1 cellular context compared by ENCODE assay signal in genomic region chr7:100087055-100087750, GRCh38.
A peak's percentile ranks its signal among the peaks of the same experiment; 100 is the strongest.
TF ChIP-seq lines count a peak whose summit lies in the region.

No MANE protein-coding gene starts in this region.

TF ChIP-seq in endothelial cell of umbilical vein, 7 proteins besides CTCF, POLR2A, EP300 and RAD21:
- TF ChIP-seq JUN (IDR thresholded peaks at IDR 0.05; ENCODE audit: borderline replicate concordance, insufficient read depth, insufficient read length, low read depth) (peak; percentile 98), MAX (IDR thresholded peaks at IDR 0.05; ENCODE audit: insufficient read depth, insufficient read length) (no peak), FOS (IDR thresholded peaks at IDR 0.05; ENCODE audit: borderline replicate concordance, insufficient read depth, low read length) (peak; percentile 90), POLR2AphosphoS5 (IDR thresholded peaks at IDR 0.05; ENCODE audit: insufficient read depth, low read depth, low read length) (peak; percentile 84), EZH2 (IDR thresholded peaks at IDR 0.05; ENCODE audit: borderline replicate concordance, low read depth, low read length, severe bottlenecking) (no peak), GATA2 (IDR thresholded peaks at IDR 0.05; ENCODE audit: insufficient read depth, insufficient read length, low read depth, low read length) (peak; percentile 75), MYC (IDR thresholded peaks at IDR 0.05; ENCODE audit: low read depth, low read length) (no peak)
